Comparison of ENCODE assay signal across 29 cellular contexts in the genomic region with DNA sequence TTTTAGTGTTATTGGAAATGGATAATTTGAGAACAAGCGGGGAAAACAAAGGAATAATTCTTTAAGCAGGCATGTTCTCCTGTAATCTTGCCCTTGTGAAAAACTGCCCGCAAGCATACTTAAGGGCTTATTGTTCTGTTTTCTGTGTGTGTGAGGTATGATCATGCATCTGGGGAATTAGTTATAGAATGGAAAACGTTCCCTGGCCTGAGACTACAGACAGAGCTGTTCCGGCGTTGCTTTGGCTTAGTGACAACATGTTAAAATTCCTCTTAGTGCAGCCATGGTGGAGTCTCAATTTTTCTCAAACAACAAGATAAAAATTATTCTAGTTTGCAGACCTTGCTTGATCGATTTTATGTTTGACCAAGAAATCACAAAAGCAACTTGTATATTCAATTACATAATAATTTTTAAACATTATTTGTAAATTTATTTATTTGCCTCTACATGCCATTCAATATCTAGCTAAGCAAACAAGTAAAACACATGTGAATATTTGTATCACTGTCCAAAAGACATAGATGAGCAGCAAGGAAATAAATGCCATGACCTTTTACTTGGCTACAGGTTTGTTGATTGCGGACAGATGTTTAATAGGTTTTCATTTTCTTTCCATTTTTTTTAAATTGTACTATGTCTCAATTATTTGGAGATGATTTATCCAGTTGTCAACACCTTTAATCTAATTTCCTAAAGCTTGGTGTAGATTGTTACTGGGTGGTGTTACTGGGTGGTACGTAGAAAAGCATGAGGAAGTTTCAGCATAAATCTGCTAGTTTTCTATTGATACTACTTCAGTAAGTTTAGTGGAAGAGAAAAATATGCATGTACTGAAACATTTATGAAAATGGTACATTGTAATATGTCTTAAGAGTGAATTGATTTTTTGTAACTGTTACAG.
A peak's percentile ranks its signal among the peaks of the same experiment; 100 is the strongest.
DNase-seq lines count a peak whose midpoint lies in the region; ATAC-seq and TF ChIP-seq lines count a peak whose summit lies in the region.
"Had no signal": no experiment of that assay in that cellular context is flagged by ENCODE, and none has a peak within 500 bp of the region (broad histone marks: within the 10 kb centered on the region; RNA-seq: fewer than 3 reads in every experiment).

No MANE protein-coding gene starts in this region.

- H3K4me1 Mint-ChIP-seq in immature natural killer cell, result no peaks in the 10 kb centered on the region
- no peaks in the 10 kb centered on the region for H3K4me1 Mint-ChIP-seq in activated T-helper 1 cell treated with anti-CD3 and anti-CD28 coated beads, Interleukin-12 subunit alpha, Interleukin-12 subunit beta, Interleukin-2, Interleukin-4 antibody, amounts not matched to agents 30 ng/mL and 10 ng/mL and 1 ng/mL, durations not matched to agents 14 hours and 24 hours and 36 hours (ENCODE audit: low read depth)
- H3K4me1 Mint-ChIP-seq: activated T-helper 17 cell treated with anti-CD3 and anti-CD28 coated beads, Interleukin-2, amount 50 U/mL, for 72 hours; central memory CD8-positive, alpha-beta T cell; IgD-negative memory B cell; stimulated activated effector memory CD8-positive, alpha-beta T cell treated with anti-CD3 and anti-CD28 coated beads, Interleukin-12 subunit alpha, Interleukin-12 subunit beta, amount 100 ng/mL, for 72 hours; T-cell had no signal

- H3K4me3 Mint-ChIP-seq in immature natural killer cell, result no peak overlapping the region
- H3K4me3 Mint-ChIP-seq in activated T-helper 1 cell treated with anti-CD3 and anti-CD28 coated beads, Interleukin-12 subunit alpha, Interleukin-12 subunit beta, Interleukin-2, Interleukin-4 antibody, amounts not matched to agents 30 ng/mL and 10 ng/mL and 1 ng/mL, durations not matched to agents 14 hours and 24 hours and 36 hours, result no peak overlapping the region
- H3K4me3 Mint-ChIP-seq: activated T-helper 17 cell treated with anti-CD3 and anti-CD28 coated beads, Interleukin-2, amount 50 U/mL, for 72 hours; central memory CD8-positive, alpha-beta T cell; IgD-negative memory B cell; stimulated activated effector memory CD8-positive, alpha-beta T cell treated with anti-CD3 and anti-CD28 coated beads, Interleukin-12 subunit alpha, Interleukin-12 subunit beta, amount 100 ng/mL, for 72 hours; T-cell had no signal

- no peak for TF ChIP-seq CTCF in retinal pigment epithelial cell (conservative IDR thresholded peaks at IDR 0.05; ENCODE audit: low read depth, low read length)

- H3K27ac Mint-ChIP-seq in immature natural killer cell, result no peak overlapping the region
- H3K27ac Mint-ChIP-seq in activated T-helper 1 cell treated with anti-CD3 and anti-CD28 coated beads, Interleukin-12 subunit alpha, Interleukin-12 subunit beta, Interleukin-2, Interleukin-4 antibody, amounts not matched to agents 30 ng/mL and 10 ng/mL and 1 ng/mL, durations not matched to agents 14 hours and 24 hours and 36 hours, result no peak overlapping the region
- H3K27ac Mint-ChIP-seq: activated naive CD4-positive, alpha-beta T cell treated with anti-CD3 and anti-CD28 coated beads, Interleukin-2, amount 50 U/mL, for 72 hours; activated T-helper 17 cell treated with anti-CD3 and anti-CD28 coated beads, Interleukin-2, amount 50 U/mL, for 72 hours; IgD-negative memory B cell; stimulated activated effector memory CD8-positive, alpha-beta T cell treated with anti-CD3 and anti-CD28 coated beads, Interleukin-12 subunit alpha, Interleukin-12 subunit beta, amount 100 ng/mL, for 72 hours; T-cell had no signal

- intact Hi-C loops in left ventricle myocardium superior (cut with micrococcal nuclease), result no loop called here
- intact Hi-C loops in activated T-helper 1 cell treated with anti-CD3 and anti-CD28 coated beads, Interleukin-12 subunit alpha, Interleukin-12 subunit beta, Interleukin-2, Interleukin-4 antibody, amounts not matched to agents 30 ng/mL and 10 ng/mL and 1 ng/mL, durations not matched to agents 14 hours and 24 hours and 36 hours (cut with micrococcal nuclease), result no loop called here

- no peaks in the 10 kb centered on the region for H3K36me3 Mint-ChIP-seq in immature natural killer cell
- no peaks in the 10 kb centered on the region for H3K36me3 Mint-ChIP-seq in activated T-helper 1 cell treated with anti-CD3 and anti-CD28 coated beads, Interleukin-12 subunit alpha, Interleukin-12 subunit beta, Interleukin-2, Interleukin-4 antibody, amounts not matched to agents 30 ng/mL and 10 ng/mL and 1 ng/mL, durations not matched to agents 14 hours and 24 hours and 36 hours (ENCODE audit: low read depth)
- H3K36me3 Mint-ChIP-seq: stimulated activated effector memory CD8-positive, alpha-beta T cell treated with anti-CD3 and anti-CD28 coated beads, Interleukin-12 subunit alpha, Interleukin-12 subunit beta, amount 100 ng/mL, for 72 hours; T-cell had no signal

- no peak overlapping the region for H3K4me3 ChIP-seq in retinal pigment epithelial cell (ENCODE audit: low read length)
- H3K4me3 ChIP-seq: ascending aorta, upper lobe of right lung had no signal

- peak; percentile 9 for DNase-seq in LHCN-M2 (ENCODE audit: low read depth)
- peak; percentile 8 for DNase-seq in dermis blood vessel endothelial cell
- DNase-seq in left ventricle myocardium superior, result no peak
- DNase-seq in retinal pigment epithelial cell (ENCODE audit: low read depth), result peak; percentile 52
- DNase-seq in immature natural killer cell, result no peak
- DNase-seq in DMS79 (lab: John Stamatoyannopoulos, UW), result no peak
- no peak for DNase-seq in activated T-helper 1 cell treated with anti-CD3 and anti-CD28 coated beads, Interleukin-12 subunit alpha, Interleukin-12 subunit beta, Interleukin-2, Interleukin-4 antibody, amounts not matched to agents 30 ng/mL and 10 ng/mL and 1 ng/mL, durations not matched to agents 14 hours and 24 hours and 36 hours (ENCODE audit: low spot score)
- DNase-seq: ACHN; activated CD4-positive, alpha-beta T cell treated with anti-CD3 and anti-CD28 coated beads, Interleukin-2, amount 50 U/mL, for 4 hours; BE2C; DMS53; GDM1; H7; mesendoderm; NCI-H1092; NCI-H187; NCI-H526; NK-92 treated with Interleukin-12 subunit alpha and Interleukin-12 subunit beta, amount 100 ng/mL, for 24 hours; PC-3; stimulated activated CD4-positive, alpha-beta T cell treated with anti-CD3 and anti-CD28 coated beads, Interleukin-4, amount 100 ng/mL, for 24 hours; T-cell; upper lobe of right lung had no signal

- peaks cover 0 to 3% (median 0%) of the 10 kb centered on the region in 3 donors for H3K27me3 Mint-ChIP-seq in immature natural killer cell (ENCODE audit: low read depth in 3 of 3)
- no peaks in the 10 kb centered on the region for H3K27me3 Mint-ChIP-seq in activated T-helper 1 cell treated with anti-CD3 and anti-CD28 coated beads, Interleukin-12 subunit alpha, Interleukin-12 subunit beta, Interleukin-2, Interleukin-4 antibody, amounts not matched to agents 30 ng/mL and 10 ng/mL and 1 ng/mL, durations not matched to agents 14 hours and 24 hours and 36 hours (ENCODE audit: insufficient read depth)
- H3K27me3 Mint-ChIP-seq: activated T-helper 17 cell treated with anti-CD3 and anti-CD28 coated beads, Interleukin-2, amount 50 U/mL, for 72 hours; central memory CD8-positive, alpha-beta T cell; IgD-negative memory B cell; T-cell had no signal

- peaks cover 0 to 3% (median 0%) of the 10 kb centered on the region in 6 donors for H3K9me3 Mint-ChIP-seq in immature natural killer cell
- peaks cover 6% of the 10 kb centered on the region for H3K9me3 Mint-ChIP-seq in activated T-helper 1 cell treated with anti-CD3 and anti-CD28 coated beads, Interleukin-12 subunit alpha, Interleukin-12 subunit beta, Interleukin-2, Interleukin-4 antibody, amounts not matched to agents 30 ng/mL and 10 ng/mL and 1 ng/mL, durations not matched to agents 14 hours and 24 hours and 36 hours

- peak; percentile 91 for ATAC-seq in left ventricle myocardium superior
- ATAC-seq in GM19351 (IDR thresholded peaks at IDR 0.05; ENCODE audit: unreplicated experiment), result no peak
- ATAC-seq: activated naive CD4-positive, alpha-beta T cell treated with anti-CD3 and anti-CD28 coated beads, Interleukin-2, amount 50 U/mL, for 72 hours; activated T-helper 17 cell treated with anti-CD3 and anti-CD28 coated beads, Interleukin-2, amount 50 U/mL, for 72 hours; PC-3; stimulated activated effector memory CD8-positive, alpha-beta T cell treated with anti-CD3 and anti-CD28 coated beads, Interleukin-12 subunit alpha, Interleukin-12 subunit beta, amount 100 ng/mL, for 72 hours; T-cell; upper lobe of right lung had no signal

Comparison
In these comparisons a context has a peak if more than half of its experiments do, and no peak if none do; other contexts are left out.
1. DNase-seq: peak in LHCN-M2 (single experiment), dermis blood vessel endothelial cell (single experiment) and retinal pigment epithelial cell (single experiment); none in left ventricle myocardium superior (single experiment), immature natural killer cell (0 of 3), DMS79 (single experiment) and activated T-helper 1 cell treated with anti-CD3 and anti-CD28 coated beads, Interleukin-12 subunit alpha, Interleukin-12 subunit beta, Interleukin-2, Interleukin-4 antibody, amounts not matched to agents 30 ng/mL and 10 ng/mL and 1 ng/mL, durations not matched to agents 14 hours and 24 hours and 36 hours (single experiment).